16 cellular contexts compared by ENCODE assay signal in the genomic region with DNA sequence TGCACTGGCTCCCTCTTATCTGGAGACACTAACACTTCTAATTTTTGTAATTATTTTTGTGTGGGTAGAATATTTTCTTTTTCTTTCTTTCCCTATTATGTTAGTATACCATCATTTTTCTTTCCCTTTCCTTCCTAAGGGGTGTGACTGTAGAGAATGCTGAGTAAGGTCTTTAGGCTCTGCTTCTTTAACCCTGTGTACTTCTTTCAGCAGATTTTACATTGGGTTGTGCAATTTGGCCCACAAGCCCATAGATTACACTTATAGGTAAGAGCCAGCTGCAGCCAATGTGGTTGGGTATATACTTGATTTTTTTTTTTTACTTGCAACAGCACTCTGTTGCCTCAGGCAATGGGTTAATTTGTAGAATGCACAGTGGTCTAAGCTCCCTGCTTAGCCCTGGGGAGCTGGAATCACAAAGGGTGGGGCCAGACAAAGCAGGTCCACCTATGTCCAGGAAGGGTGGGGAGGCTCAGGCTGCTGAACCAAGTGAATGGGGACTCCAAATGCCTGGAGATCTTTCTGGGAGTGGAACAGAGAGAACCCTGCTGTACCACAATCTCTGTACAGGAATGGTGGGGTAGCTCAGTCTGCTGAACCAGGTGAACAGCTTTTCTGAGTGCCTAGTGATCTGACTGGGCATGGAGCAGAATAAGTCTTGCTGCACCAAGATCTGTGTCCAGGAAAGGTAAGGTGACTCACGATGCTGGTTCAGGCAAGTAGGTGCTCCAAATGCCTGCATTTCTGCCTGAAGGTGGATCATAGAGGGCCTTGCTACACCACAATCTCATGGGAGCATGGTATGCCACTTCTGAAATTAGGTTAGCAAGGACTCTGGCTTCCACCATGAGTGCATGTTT.
DNase-seq lines count a peak whose midpoint lies in the region; ATAC-seq and TF ChIP-seq lines count a peak whose summit lies in the region.
"Had no signal": no experiment of that assay in that cellular context is flagged by ENCODE, and none has a peak within 500 bp of the region (broad histone marks: within the 10 kb centered on the region; RNA-seq: fewer than 3 reads in every experiment).

No MANE protein-coding gene starts in this region.

- in situ Hi-C loops in mammary epithelial cell (cut with MboI; ENCODE audit: low sequenced_read_pairs in 2 of 2), result no loop called here

- H3K27ac ChIP-seq in breast epithelium, result no peak overlapping the region
- H3K27ac ChIP-seq in mammary epithelial cell (ENCODE audit: insufficient read depth, low read depth, low read length), result no peak overlapping the region
- no peak overlapping the region for H3K27ac ChIP-seq in left lung
- H3K27ac ChIP-seq: BLaER1 treated with 17β-estradiol and CSF1 and Interleukin-3, amounts not matched to agents 10 nM and 100 nM; GM23248; HL-60 had no signal

- H3K9ac ChIP-seq in mammary epithelial cell (ENCODE audit: insufficient read depth, low read length), result no peak overlapping the region
- H3K9ac ChIP-seq: BLaER1 treated with 17β-estradiol and CSF1 and Interleukin-3, amounts not matched to agents 10 nM and 100 nM; GM23248 had no signal

- no peaks in the 10 kb centered on the region for H3K4me1 Mint-ChIP-seq in MCF 10A (ENCODE audit: insufficient read depth, unreplicated experiment)
- H3K4me1 Mint-ChIP-seq in activated T-helper 17 cell treated with anti-CD3 and anti-CD28 coated beads, Interleukin-2, amount 50 U/mL, for 72 hours, result no peaks in the 10 kb centered on the region
- H3K4me1 Mint-ChIP-seq: CD4-positive, CD25-positive, alpha-beta regulatory T cell had no signal

- H3K27me3 ChIP-seq in breast epithelium, result no peaks in the 10 kb centered on the region
- no peaks in the 10 kb centered on the region for H3K27me3 ChIP-seq in mammary epithelial cell (ENCODE audit: insufficient read depth, low read length)
- no peaks in the 10 kb centered on the region for H3K27me3 ChIP-seq in left lung
- H3K27me3 ChIP-seq: BLaER1 treated with 17β-estradiol and CSF1 and Interleukin-3, amounts not matched to agents 10 nM and 100 nM had no signal

- H3K9me3 Mint-ChIP-seq in MCF 10A (ENCODE audit: unreplicated experiment), result no peaks in the 10 kb centered on the region
- H3K9me3 Mint-ChIP-seq in activated T-helper 17 cell treated with anti-CD3 and anti-CD28 coated beads, Interleukin-2, amount 50 U/mL, for 72 hours, result peaks cover 7% of the 10 kb centered on the region

- H3K79me2 ChIP-seq in mammary epithelial cell (ENCODE audit: insufficient read depth, low read length), result no peaks in the 10 kb centered on the region

- no peaks in the 10 kb centered on the region for H3K36me3 Mint-ChIP-seq in MCF 10A (ENCODE audit: insufficient read depth, unreplicated experiment)
- no peaks in the 10 kb centered on the region for H3K36me3 Mint-ChIP-seq in activated T-helper 17 cell treated with anti-CD3 and anti-CD28 coated beads, Interleukin-2, amount 50 U/mL, for 72 hours (ENCODE audit: low read depth)
- H3K36me3 Mint-ChIP-seq: CD4-positive, CD25-positive, alpha-beta regulatory T cell had no signal

- H3K36me3 ChIP-seq in breast epithelium (no peaks in the 10 kb centered on the region), mammary epithelial cell (ENCODE audit: insufficient read depth, low read length) (no peaks in the 10 kb centered on the region), left lung (no peaks in the 10 kb centered on the region)
- H3K36me3 ChIP-seq: BLaER1 treated with 17β-estradiol and CSF1 and Interleukin-3, amounts not matched to agents 10 nM and 100 nM had no signal

- CTCF ChIA-PET in MCF 10A (lab: Yijun Ruan, JAX), result interaction anchor here (0.6 to 1.1 kb wide), 3 partner anchors 17 to 263 kb away, joined by 4 to 7 read pairs (median 5); no protein-coding TSS in a partner anchor
- CTCF ChIA-PET in mammary epithelial cell (lab: Charles Lee; ENCODE audit: low non-redundant PET), result interaction anchor here (0.6 kb wide), 1 partner anchor 13 kb away, joined by 4 read pairs; no protein-coding TSS in a partner anchor

- intact Hi-C loops in MCF 10A (cut with micrococcal nuclease) (no loop called here), breast epithelium (cut with DNase I; ENCODE audit: low total_unique reads) (no loop called here), mammary epithelial cell (cut with micrococcal nuclease) (no loop called here), left lung (cut with DNase I) (no loop called here)

- H3K27me3 Mint-ChIP-seq in MCF 10A (ENCODE audit: insufficient read depth, unreplicated experiment), result no peaks in the 10 kb centered on the region
- H3K27me3 Mint-ChIP-seq in activated T-helper 17 cell treated with anti-CD3 and anti-CD28 coated beads, Interleukin-2, amount 50 U/mL, for 72 hours, result peaks cover 8% of the 10 kb centered on the region

- H3K9me3 ChIP-seq in breast epithelium (peaks cover 11 to 20% of the 10 kb centered on the region in 2 donors), mammary epithelial cell (replicated peaks; ENCODE audit: insufficient read depth, low read length) (peaks cover 3% of the 10 kb centered on the region), left lung (peaks cover 0 to 19% of the 10 kb centered on the region in 2 donors)

- ATAC-seq in esophagus mucosa (peak; percentile 98), left lung (no peak)
- no peak for ATAC-seq in activated T-helper 17 cell treated with anti-CD3 and anti-CD28 coated beads, Interleukin-2, amount 50 U/mL, for 72 hours (replicated peaks)
- ATAC-seq: GM12878, HCT116 had no signal

- peak overlapping the region; percentile 78 for H2AFZ ChIP-seq in mammary epithelial cell (ENCODE audit: low read depth, low read length)
- H2AFZ ChIP-seq: GM23248 had no signal

- 20% methylated on average over 1 of the region's 1 CpG for WGBS in mammary epithelial cell (ENCODE audit: low coverage, missing lambda C conversion rate)

- H3K4me3 ChIP-seq in breast epithelium, result no peak overlapping the region
- H3K4me3 ChIP-seq in mammary epithelial cell (replicated peaks in 1 of 3; ENCODE audit: insufficient read depth in 1 of 3, low read depth in 2 of 3, low read length in 3 of 3), result no peak overlapping the region
- no peak overlapping the region for H3K4me3 ChIP-seq in left lung
- H3K4me3 ChIP-seq: BLaER1 treated with 17β-estradiol and CSF1 and Interleukin-3, amounts not matched to agents 10 nM and 100 nM; GM12878; GM23248 had no signal

- BruUV-seq in MCF 10A (replicated peaks; lab: Mats Ljungman, UMichigan) (no TSS peak), mammary epithelial cell (replicated peaks; lab: Mats Ljungman, UMichigan) (no TSS peak)

- dilution Hi-C loops in mammary epithelial cell (cut with HindIII; ENCODE audit: low sequenced_read_pairs), result no loop called here

- H3K4me3 Mint-ChIP-seq in MCF 10A (ENCODE audit: unreplicated experiment), result no peak overlapping the region
- H3K4me3 Mint-ChIP-seq in activated T-helper 17 cell treated with anti-CD3 and anti-CD28 coated beads, Interleukin-2, amount 50 U/mL, for 72 hours, result no peak overlapping the region
- H3K4me3 Mint-ChIP-seq: CD4-positive, CD25-positive, alpha-beta regulatory T cell had no signal

- no peaks in the 10 kb centered on the region for H4K20me1 ChIP-seq in mammary epithelial cell (ENCODE audit: insufficient read depth, low read length)
- H4K20me1 ChIP-seq: BLaER1 treated with 17β-estradiol and CSF1 and Interleukin-3, amounts not matched to agents 10 nM and 100 nM had no signal

- TF ChIP-seq POLR2A in breast epithelium (IDR thresholded peaks at IDR 0.05), result no peak

- peak; percentile 51 for DNase-seq in MCF 10A (ENCODE audit: unreplicated experiment)
- DNase-seq in breast epithelium (ENCODE audit: low spot score in 2 of 2), result no peak
- peak; percentile 84 for DNase-seq in mammary epithelial cell
- DNase-seq in left lung, result no peak
- DNase-seq in NCI-H748 treated with DMSO at 0.1 percent for 48 hours (lab: John Stamatoyannopoulos, UW), result no peak
- DNase-seq: 8988T; ACHN; CD4-positive, CD25-positive, alpha-beta regulatory T cell; DMS53; GM23248 had no signal

- POLR2A ChIA-PET in MCF 10A (lab: Yijun Ruan, JAX), result interaction anchor here (0.6 to 1.1 kb wide), 3 partner anchors 17 to 386 kb away, joined by 3 read pairs; no protein-coding TSS in a partner anchor

- H3K4me1 ChIP-seq in breast epithelium, result no peaks in the 10 kb centered on the region
- peaks cover 16% of the 10 kb centered on the region for H3K4me1 ChIP-seq in mammary epithelial cell (ENCODE audit: insufficient read depth, low read length)
- H3K4me1 ChIP-seq in left lung, result no peaks in the 10 kb centered on the region
- H3K4me1 ChIP-seq: BLaER1 treated with 17β-estradiol and CSF1 and Interleukin-3, amounts not matched to agents 10 nM and 100 nM had no signal

- no peak overlapping the region for H3K27ac Mint-ChIP-seq in MCF 10A (ENCODE audit: low read depth, unreplicated experiment)
- H3K27ac Mint-ChIP-seq in activated T-helper 17 cell treated with anti-CD3 and anti-CD28 coated beads, Interleukin-2, amount 50 U/mL, for 72 hours, result no peak overlapping the region
- H3K27ac Mint-ChIP-seq: CD4-positive, CD25-positive, alpha-beta regulatory T cell had no signal

- TF ChIP-seq CTCF in MCF 10A (IDR thresholded peaks at IDR 0.05; ENCODE audit: unreplicated experiment), result no peak
- TF ChIP-seq CTCF in breast epithelium (IDR thresholded peaks at IDR 0.05), result no peak
- TF ChIP-seq CTCF in mammary epithelial cell (conservative IDR thresholded peaks at IDR 0.05 in 1 of 2, IDR thresholded peaks at IDR 0.05 in 1 of 2; ENCODE audit: extremely low read depth in 1 of 2, insufficient read depth in 1 of 2, low read depth in 1 of 2, low read length in 2 of 2), result peak; percentile 26 to 44
- no peak for TF ChIP-seq CTCF in left lung (IDR thresholded peaks at IDR 0.05)

- H3K4me2 ChIP-seq in mammary epithelial cell (ENCODE audit: insufficient read depth, low read depth, low read length), result peak overlapping the region; percentile 27
- H3K4me2 ChIP-seq: BLaER1 treated with 17β-estradiol and CSF1 and Interleukin-3, amounts not matched to agents 10 nM and 100 nM had no signal

Comparison
In these comparisons a context has a peak if more than half of its experiments do, and no peak if none do; other contexts are left out.
1. DNase-seq: peak in MCF 10A (single experiment) and mammary epithelial cell (single experiment); none in breast epithelium (0 of 2), left lung (0 of 2) and NCI-H748 treated with DMSO at 0.1 percent for 48 hours (single experiment).
2. CTCF ChIP-seq: peak in mammary epithelial cell (2 of 2); none in MCF 10A (single experiment), breast epithelium (0 of 3) and left lung (0 of 2).